Comparison of ENCODE assay signal across 1 cellular context in genomic region chr18:3906072-3906471, GRCh38.
TF ChIP-seq lines count a peak whose summit lies in the region.

No MANE protein-coding gene starts in this region.

TF ChIP-seq in GM12878, 131 proteins besides CTCF, POLR2A, EP300 and RAD21 (continued from another document):
- no peak for TF ChIP-seq BCLAF1 (IDR thresholded peaks at IDR 0.05)
- no peak for TF ChIP-seq RAD51 (IDR thresholded peaks at IDR 0.05)
- TF ChIP-seq BACH1 (IDR thresholded peaks at IDR 0.05; ENCODE audit: borderline replicate concordance) = 0 out of 2 replicates have a peak, but pooled peaks have one; percentile 34
- TF ChIP-seq NFYA (IDR thresholded peaks at IDR 0.05; ENCODE audit: borderline replicate concordance, low read depth, low read length) = no peak
- peak; percentile 55 for TF ChIP-seq IKZF1 (conservative IDR thresholded peaks at IDR 0.05)
- no peak for TF ChIP-seq HSF1 (IDR thresholded peaks at IDR 0.05; ENCODE audit: low read depth, low read length)
- TF ChIP-seq EGR1 (IDR thresholded peaks at IDR 0.05; ENCODE audit: borderline replicate concordance in 1 of 2, low read depth in 2 of 2, low read length in 2 of 2) = no peak
- no peak for TF ChIP-seq SIN3A (IDR thresholded peaks at IDR 0.05; ENCODE audit: low read depth, low read length)
- TF ChIP-seq PBX3 (IDR thresholded peaks at IDR 0.05; ENCODE audit: insufficient replicate concordance, low read depth, low read length) = no peak
- TF ChIP-seq POU2F2 (IDR thresholded peaks at IDR 0.05; ENCODE audit: borderline replicate concordance, low read depth, low read length) = no peak
- TF ChIP-seq RBBP5 (conservative IDR thresholded peaks at IDR 0.05) = no peak
- TF ChIP-seq IRF5 (IDR thresholded peaks at IDR 0.05; ENCODE audit: borderline replicate concordance) = no peak
- TF ChIP-seq BMI1 (IDR thresholded peaks at IDR 0.05; ENCODE audit: borderline replicate concordance) = 0 out of 2 replicates have a peak, but pooled peaks have one; percentile 12
- TF ChIP-seq SUZ12 (IDR thresholded peaks at IDR 0.05; ENCODE audit: unreplicated experiment) = no peak
- no peak for TF ChIP-seq ZBTB4 (CRISPR knock-in tag; IDR thresholded peaks at IDR 0.05)
